16 cellular contexts compared by ENCODE assay signal in genomic region chr15:94293411-94294402, GRCh38.
DNase-seq lines count a peak whose midpoint lies in the region; ATAC-seq and TF ChIP-seq lines count a peak whose summit lies in the region.
"Had no signal": no experiment of that assay in that cellular context is flagged by ENCODE, and none has a peak within 500 bp of the region (broad histone marks: within the 10 kb centered on the region; RNA-seq: fewer than 3 reads in every experiment).

No MANE protein-coding gene starts in this region.

- intact Hi-C loops in colonic mucosa (cut with DNase I): no loop called here

- DNase-seq in NCI-H1105 treated with DMSO at 0.1 percent for 48 hours (lab: John Stamatoyannopoulos, UW) (peak; percentile 7), NCI-H1105 (lab: John Stamatoyannopoulos, UW) (no peak), LNCaP clone FGC (ENCODE audit: low read depth) (peak; percentile 93), colonic mucosa (no peak), ureter (ENCODE audit: low spot score) (no peak)
- DNase-seq in natural killer cell treated with Interleukin-12 subunit alpha and Interleukin-12 subunit beta and Interleukin-15 and Interleukin-18, amount 100 ng/mL, for 72 hours (ENCODE audit: low spot score): no peak
- DNase-seq: 8988T; CD8-positive, alpha-beta T cell; NCI-H1048; NK-92 treated with Interleukin-12 subunit alpha and Interleukin-12 subunit beta, amount 100 ng/mL, for 24 hours; WERI-Rb-1 had no signal

- peak; percentile 29 to 56 for ATAC-seq in natural killer cell treated with Interleukin-12 subunit alpha and Interleukin-12 subunit beta and Interleukin-15 and Interleukin-18, amount 100 ng/mL, for 72 hours
- no peak for ATAC-seq in GM18907 (IDR thresholded peaks at IDR 0.05; ENCODE audit: unreplicated experiment)
- ATAC-seq in HG02759 (IDR thresholded peaks at IDR 0.05; ENCODE audit: unreplicated experiment): no peak
- ATAC-seq: CD8-positive, alpha-beta T cell; HCT116 had no signal

- H3K4me1 ChIP-seq in colonic mucosa: peaks cover 11% of the 10 kb centered on the region

- no peak for TF ChIP-seq CTCF in LNCaP clone FGC (IDR thresholded peaks at IDR 0.05; ENCODE audit: control insufficient read depth, extremely low read depth, insufficient read depth)
- TF ChIP-seq CTCF in colonic mucosa (IDR thresholded peaks at IDR 0.05): no peak

- peak overlapping the region; percentile 31 for H3K27ac ChIP-seq in colonic mucosa
- H3K27ac ChIP-seq: cardiac muscle cell, WERI-Rb-1 had no signal

- peaks cover 13% of the 10 kb centered on the region for H3K9me3 Mint-ChIP-seq in natural killer cell treated with Interleukin-12 subunit alpha and Interleukin-12 subunit beta and Interleukin-15 and Interleukin-18, amount 100 ng/mL, for 72 hours
- H3K9me3 Mint-ChIP-seq: CD8-positive, alpha-beta T cell had no signal

- H3K27ac Mint-ChIP-seq in natural killer cell treated with Interleukin-12 subunit alpha and Interleukin-12 subunit beta and Interleukin-15 and Interleukin-18, amount 100 ng/mL, for 72 hours: peak overlapping the region; percentile 95 to 99
- H3K27ac Mint-ChIP-seq: activated naive CD4-positive, alpha-beta T cell treated with anti-CD3 and anti-CD28 coated beads, Interleukin-2, amount 50 U/mL, for 24 hours; CD8-positive, alpha-beta T cell had no signal

- H3K4me3 Mint-ChIP-seq in natural killer cell treated with Interleukin-12 subunit alpha and Interleukin-12 subunit beta and Interleukin-15 and Interleukin-18, amount 100 ng/mL, for 72 hours: peak overlapping the region; percentile 61
- H3K4me3 Mint-ChIP-seq: activated naive CD4-positive, alpha-beta T cell treated with anti-CD3 and anti-CD28 coated beads, Interleukin-2, amount 50 U/mL, for 24 hours; CD8-positive, alpha-beta T cell had no signal

- no peaks in the 10 kb centered on the region for H3K27me3 ChIP-seq in colonic mucosa
- H3K27me3 ChIP-seq: cardiac muscle cell had no signal

- H3K27me3 Mint-ChIP-seq in natural killer cell treated with Interleukin-12 subunit alpha and Interleukin-12 subunit beta and Interleukin-15 and Interleukin-18, amount 100 ng/mL, for 72 hours: no peaks in the 10 kb centered on the region
- H3K27me3 Mint-ChIP-seq: activated naive CD4-positive, alpha-beta T cell treated with anti-CD3 and anti-CD28 coated beads, Interleukin-2, amount 50 U/mL, for 24 hours had no signal

- H3K9ac ChIP-seq in colonic mucosa (ENCODE audit: low read depth in 2 of 2, low read length in 2 of 2): no peak overlapping the region

- peaks cover 35% of the 10 kb centered on the region for H3K36me3 Mint-ChIP-seq in natural killer cell treated with Interleukin-12 subunit alpha and Interleukin-12 subunit beta and Interleukin-15 and Interleukin-18, amount 100 ng/mL, for 72 hours

- peaks cover 69 to 80% of the 10 kb centered on the region in 2 donors for H3K4me1 Mint-ChIP-seq in natural killer cell treated with Interleukin-12 subunit alpha and Interleukin-12 subunit beta and Interleukin-15 and Interleukin-18, amount 100 ng/mL, for 72 hours (ENCODE audit: low read depth in 2 of 2)

- no peaks in the 10 kb centered on the region for H3K36me3 ChIP-seq in colonic mucosa
- H3K36me3 ChIP-seq: cardiac muscle cell, WERI-Rb-1 had no signal

- H3K4me3 ChIP-seq in LNCaP clone FGC (ENCODE audit: low read depth, low read length) (no peak overlapping the region), colonic mucosa (no peak overlapping the region)
- H3K4me3 ChIP-seq: cardiac muscle cell had no signal

- no peaks in the 10 kb centered on the region for H3K9me3 ChIP-seq in colonic mucosa

Comparison
In these comparisons a context has a peak if more than half of its experiments do, and no peak if none do; other contexts are left out.
1. DNase-seq: peak in NCI-H1105 treated with DMSO at 0.1 percent for 48 hours (single experiment) and LNCaP clone FGC (single experiment); none in NCI-H1105 (single experiment), colonic mucosa (single experiment), natural killer cell treated with Interleukin-12 subunit alpha and Interleukin-12 subunit beta and Interleukin-15 and Interleukin-18, amount 100 ng/mL, for 72 hours (single experiment) and ureter (single experiment).
2. ATAC-seq: peak in natural killer cell treated with Interleukin-12 subunit alpha and Interleukin-12 subunit beta and Interleukin-15 and Interleukin-18, amount 100 ng/mL, for 72 hours (2 of 2); none in GM18907 (single experiment) and HG02759 (single experiment).